1 cellular context compared by ENCODE assay signal in the genomic region with DNA sequence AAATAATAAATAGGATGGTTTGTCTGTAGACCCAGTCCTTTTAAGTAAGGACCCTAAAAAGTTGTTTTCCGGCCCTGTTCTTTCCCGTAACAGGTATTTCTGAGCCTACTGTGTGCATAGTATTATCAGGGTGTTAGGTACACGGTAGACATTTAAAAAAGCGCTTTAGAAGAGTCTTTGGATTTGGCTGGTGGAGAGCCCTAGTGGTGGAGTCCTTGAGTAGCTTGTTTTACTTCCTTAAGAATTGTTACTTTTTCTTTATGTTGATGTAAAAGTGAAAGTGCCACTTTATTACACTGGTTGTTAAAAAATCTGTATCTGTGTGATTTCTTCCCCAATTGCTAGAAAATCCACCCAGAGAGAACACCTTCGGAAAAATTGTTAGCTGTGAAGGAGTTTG.
TF ChIP-seq lines count a peak whose summit lies in the region.

No MANE protein-coding gene starts in this region.

TF ChIP-seq in WTC11, 78 proteins besides CTCF, POLR2A, EP300 and RAD21 (continued from another document):
- TF ChIP-seq, protein P1, sequence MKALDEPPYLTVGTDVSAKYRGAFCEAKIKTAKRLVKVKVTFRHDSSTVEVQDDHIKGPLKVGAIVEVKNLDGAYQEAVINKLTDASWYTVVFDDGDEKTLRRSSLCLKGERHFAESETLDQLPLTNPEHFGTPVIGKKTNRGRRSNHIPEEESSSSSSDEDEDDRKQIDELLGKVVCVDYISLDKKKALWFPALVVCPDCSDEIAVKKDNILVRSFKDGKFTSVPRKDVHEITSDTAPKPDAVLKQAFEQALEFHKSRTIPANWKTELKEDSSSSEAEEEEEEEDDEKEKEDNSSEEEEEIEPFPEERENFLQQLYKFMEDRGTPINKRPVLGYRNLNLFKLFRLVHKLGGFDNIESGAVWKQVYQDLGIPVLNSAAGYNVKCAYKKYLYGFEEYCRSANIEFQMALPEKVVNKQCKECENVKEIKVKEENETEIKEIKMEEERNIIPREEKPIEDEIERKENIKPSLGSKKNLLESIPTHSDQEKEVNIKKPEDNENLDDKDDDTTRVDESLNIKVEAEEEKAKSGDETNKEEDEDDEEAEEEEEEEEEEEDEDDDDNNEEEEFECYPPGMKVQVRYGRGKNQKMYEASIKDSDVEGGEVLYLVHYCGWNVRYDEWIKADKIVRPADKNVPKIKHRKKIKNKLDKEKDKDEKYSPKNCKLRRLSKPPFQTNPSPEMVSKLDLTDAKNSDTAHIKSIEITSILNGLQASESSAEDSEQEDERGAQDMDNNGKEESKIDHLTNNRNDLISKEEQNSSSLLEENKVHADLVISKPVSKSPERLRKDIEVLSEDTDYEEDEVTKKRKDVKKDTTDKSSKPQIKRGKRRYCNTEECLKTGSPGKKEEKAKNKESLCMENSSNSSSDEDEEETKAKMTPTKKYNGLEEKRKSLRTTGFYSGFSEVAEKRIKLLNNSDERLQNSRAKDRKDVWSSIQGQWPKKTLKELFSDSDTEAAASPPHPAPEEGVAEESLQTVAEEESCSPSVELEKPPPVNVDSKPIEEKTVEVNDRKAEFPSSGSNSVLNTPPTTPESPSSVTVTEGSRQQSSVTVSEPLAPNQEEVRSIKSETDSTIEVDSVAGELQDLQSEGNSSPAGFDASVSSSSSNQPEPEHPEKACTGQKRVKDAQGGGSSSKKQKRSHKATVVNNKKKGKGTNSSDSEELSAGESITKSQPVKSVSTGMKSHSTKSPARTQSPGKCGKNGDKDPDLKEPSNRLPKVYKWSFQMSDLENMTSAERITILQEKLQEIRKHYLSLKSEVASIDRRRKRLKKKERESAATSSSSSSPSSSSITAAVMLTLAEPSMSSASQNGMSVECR (CRISPR knock-in tag; IDR thresholded peaks at IDR 0.05; ENCODE audit: borderline replicate concordance): no peak
- TF ChIP-seq, protein P2, sequence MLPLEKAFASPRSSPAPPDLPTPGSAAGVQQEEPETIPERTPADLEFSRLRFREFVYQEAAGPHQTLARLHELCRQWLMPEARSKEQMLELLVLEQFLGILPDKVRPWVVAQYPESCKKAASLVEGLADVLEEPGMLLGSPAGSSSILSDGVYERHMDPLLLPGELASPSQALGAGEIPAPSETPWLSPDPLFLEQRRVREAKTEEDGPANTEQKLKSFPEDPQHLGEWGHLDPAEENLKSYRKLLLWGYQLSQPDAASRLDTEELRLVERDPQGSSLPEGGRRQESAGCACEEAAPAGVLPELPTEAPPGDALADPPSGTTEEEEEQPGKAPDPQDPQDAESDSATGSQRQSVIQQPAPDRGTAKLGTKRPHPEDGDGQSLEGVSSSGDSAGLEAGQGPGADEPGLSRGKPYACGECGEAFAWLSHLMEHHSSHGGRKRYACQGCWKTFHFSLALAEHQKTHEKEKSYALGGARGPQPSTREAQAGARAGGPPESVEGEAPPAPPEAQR (CRISPR knock-in tag; IDR thresholded peaks at IDR 0.05): no peak
- TF ChIP-seq, protein P3, sequence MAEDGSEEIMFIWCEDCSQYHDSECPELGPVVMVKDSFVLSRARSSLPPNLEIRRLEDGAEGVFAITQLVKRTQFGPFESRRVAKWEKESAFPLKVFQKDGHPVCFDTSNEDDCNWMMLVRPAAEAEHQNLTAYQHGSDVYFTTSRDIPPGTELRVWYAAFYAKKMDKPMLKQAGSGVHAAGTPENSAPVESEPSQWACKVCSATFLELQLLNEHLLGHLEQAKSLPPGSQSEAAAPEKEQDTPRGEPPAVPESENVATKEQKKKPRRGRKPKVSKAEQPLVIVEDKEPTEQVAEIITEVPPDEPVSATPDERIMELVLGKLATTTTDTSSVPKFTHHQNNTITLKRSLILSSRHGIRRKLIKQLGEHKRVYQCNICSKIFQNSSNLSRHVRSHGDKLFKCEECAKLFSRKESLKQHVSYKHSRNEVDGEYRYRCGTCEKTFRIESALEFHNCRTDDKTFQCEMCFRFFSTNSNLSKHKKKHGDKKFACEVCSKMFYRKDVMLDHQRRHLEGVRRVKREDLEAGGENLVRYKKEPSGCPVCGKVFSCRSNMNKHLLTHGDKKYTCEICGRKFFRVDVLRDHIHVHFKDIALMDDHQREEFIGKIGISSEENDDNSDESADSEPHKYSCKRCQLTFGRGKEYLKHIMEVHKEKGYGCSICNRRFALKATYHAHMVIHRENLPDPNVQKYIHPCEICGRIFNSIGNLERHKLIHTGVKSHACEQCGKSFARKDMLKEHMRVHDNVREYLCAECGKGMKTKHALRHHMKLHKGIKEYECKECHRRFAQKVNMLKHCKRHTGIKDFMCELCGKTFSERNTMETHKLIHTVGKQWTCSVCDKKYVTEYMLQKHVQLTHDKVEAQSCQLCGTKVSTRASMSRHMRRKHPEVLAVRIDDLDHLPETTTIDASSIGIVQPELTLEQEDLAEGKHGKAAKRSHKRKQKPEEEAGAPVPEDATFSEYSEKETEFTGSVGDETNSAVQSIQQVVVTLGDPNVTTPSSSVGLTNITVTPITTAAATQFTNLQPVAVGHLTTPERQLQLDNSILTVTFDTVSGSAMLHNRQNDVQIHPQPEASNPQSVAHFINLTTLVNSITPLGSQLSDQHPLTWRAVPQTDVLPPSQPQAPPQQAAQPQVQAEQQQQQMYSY (CRISPR knock-in tag; IDR thresholded peaks at IDR 0.05): no peak
- no peak for TF ChIP-seq ZNF671 (CRISPR knock-in tag; IDR thresholded peaks at IDR 0.05)
- TF ChIP-seq TEAD1 (CRISPR knock-in tag; IDR thresholded peaks at IDR 0.05): no peak
- TF ChIP-seq, protein P4, sequence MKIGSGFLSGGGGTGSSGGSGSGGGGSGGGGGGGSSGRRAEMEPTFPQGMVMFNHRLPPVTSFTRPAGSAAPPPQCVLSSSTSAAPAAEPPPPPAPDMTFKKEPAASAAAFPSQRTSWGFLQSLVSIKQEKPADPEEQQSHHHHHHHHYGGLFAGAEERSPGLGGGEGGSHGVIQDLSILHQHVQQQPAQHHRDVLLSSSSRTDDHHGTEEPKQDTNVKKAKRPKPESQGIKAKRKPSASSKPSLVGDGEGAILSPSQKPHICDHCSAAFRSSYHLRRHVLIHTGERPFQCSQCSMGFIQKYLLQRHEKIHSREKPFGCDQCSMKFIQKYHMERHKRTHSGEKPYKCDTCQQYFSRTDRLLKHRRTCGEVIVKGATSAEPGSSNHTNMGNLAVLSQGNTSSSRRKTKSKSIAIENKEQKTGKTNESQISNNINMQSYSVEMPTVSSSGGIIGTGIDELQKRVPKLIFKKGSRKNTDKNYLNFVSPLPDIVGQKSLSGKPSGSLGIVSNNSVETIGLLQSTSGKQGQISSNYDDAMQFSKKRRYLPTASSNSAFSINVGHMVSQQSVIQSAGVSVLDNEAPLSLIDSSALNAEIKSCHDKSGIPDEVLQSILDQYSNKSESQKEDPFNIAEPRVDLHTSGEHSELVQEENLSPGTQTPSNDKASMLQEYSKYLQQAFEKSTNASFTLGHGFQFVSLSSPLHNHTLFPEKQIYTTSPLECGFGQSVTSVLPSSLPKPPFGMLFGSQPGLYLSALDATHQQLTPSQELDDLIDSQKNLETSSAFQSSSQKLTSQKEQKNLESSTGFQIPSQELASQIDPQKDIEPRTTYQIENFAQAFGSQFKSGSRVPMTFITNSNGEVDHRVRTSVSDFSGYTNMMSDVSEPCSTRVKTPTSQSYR (CRISPR knock-in tag; IDR thresholded peaks at IDR 0.05): no peak
- TF ChIP-seq GABPB1 (CRISPR knock-in tag; IDR thresholded peaks at IDR 0.05): no peak
- no peak for TF ChIP-seq GTF2I (CRISPR knock-in tag; conservative IDR thresholded peaks at IDR 0.05)
- TF ChIP-seq, protein P5, sequence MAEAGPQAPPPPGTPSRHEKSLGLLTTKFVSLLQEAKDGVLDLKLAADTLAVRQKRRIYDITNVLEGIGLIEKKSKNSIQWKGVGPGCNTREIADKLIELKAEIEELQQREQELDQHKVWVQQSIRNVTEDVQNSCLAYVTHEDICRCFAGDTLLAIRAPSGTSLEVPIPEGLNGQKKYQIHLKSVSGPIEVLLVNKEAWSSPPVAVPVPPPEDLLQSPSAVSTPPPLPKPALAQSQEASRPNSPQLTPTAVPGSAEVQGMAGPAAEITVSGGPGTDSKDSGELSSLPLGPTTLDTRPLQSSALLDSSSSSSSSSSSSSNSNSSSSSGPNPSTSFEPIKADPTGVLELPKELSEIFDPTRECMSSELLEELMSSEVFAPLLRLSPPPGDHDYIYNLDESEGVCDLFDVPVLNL (CRISPR knock-in tag; IDR thresholded peaks at IDR 0.05; ENCODE audit: borderline replicate concordance, low read depth): no peak
- TF ChIP-seq OVOL2 (CRISPR knock-in tag; IDR thresholded peaks at IDR 0.05; ENCODE audit: borderline replicate concordance): no peak
- TF ChIP-seq RELA (CRISPR knock-in tag; IDR thresholded peaks at IDR 0.05; ENCODE audit: borderline replicate concordance): no peak
- TF ChIP-seq, protein P6, sequence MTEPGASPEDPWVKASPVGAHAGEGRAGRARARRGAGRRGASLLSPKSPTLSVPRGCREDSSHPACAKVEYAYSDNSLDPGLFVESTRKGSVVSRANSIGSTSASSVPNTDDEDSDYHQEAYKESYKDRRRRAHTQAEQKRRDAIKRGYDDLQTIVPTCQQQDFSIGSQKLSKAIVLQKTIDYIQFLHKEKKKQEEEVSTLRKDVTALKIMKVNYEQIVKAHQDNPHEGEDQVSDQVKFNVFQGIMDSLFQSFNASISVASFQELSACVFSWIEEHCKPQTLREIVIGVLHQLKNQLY (CRISPR knock-in tag; IDR thresholded peaks at IDR 0.05): no peak
- TF ChIP-seq ELF4 (CRISPR knock-in tag; IDR thresholded peaks at IDR 0.05; ENCODE audit: low read depth): no peak
- TF ChIP-seq SMAD3 (CRISPR knock-in tag; IDR thresholded peaks at IDR 0.05; ENCODE audit: borderline replicate concordance): no peak
